Comparison of ENCODE assay signal across 10 cellular contexts in the genomic region with DNA sequence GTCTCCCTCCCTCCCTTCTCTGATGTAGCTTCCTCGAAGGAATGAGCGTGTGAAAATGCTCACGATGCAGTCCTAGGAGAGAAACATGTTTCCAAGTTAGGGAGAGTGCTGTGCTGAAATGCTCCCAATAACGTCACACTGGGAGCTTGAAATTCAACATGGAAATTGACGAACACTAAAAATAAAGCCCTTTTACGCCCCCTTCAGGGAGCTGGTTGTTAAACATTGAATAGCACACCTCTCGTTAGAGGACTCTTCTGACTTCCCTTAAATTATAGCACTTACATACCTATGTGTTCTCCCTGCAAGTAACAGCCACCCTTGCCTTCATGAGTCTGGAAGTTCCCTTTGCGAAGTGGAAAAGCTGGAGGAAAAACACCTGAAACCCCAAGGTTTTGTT.
DNase-seq lines count a peak whose midpoint lies in the region; ATAC-seq, FAIRE-seq and TF ChIP-seq lines count a peak whose summit lies in the region.
"Had no signal": no experiment of that assay in that cellular context is flagged by ENCODE, and none has a peak within 500 bp of the region (broad histone marks: within the 10 kb centered on the region; RNA-seq: fewer than 3 reads in every experiment).

No MANE protein-coding gene starts in this region.

- no peak overlapping the region for H3K4me3 ChIP-seq in PC-3 (ENCODE audit: low read length)
- H3K4me3 ChIP-seq in body of pancreas: no peak overlapping the region
- H3K4me3 ChIP-seq: right atrium auricular region had no signal

- H3K4me2 ChIP-seq in PC-3 (ENCODE audit: low read length): no peak overlapping the region

- no peaks in the 10 kb centered on the region for H4K20me1 ChIP-seq in PC-3 (ENCODE audit: low read length)

- H2AFZ ChIP-seq in PC-3 (ENCODE audit: low read length): no peak overlapping the region

- intact Hi-C loops in PC-3 (cut with micrococcal nuclease): no loop called here
- intact Hi-C loops in body of pancreas (cut with DNase I): no loop called here

- no peak for FAIRE-seq in D721Med (lab: Jason Lieb, UNC)

- no TSS peak for BruUV-seq in PC-3 (replicated peaks; lab: Mats Ljungman, UMichigan)

- CTCF ChIA-PET in PC-3 (lab: Charles Lee): no interaction called here

- DNase-seq in D721Med (ENCODE audit: insufficient read length, low spot score): no peak
- DNase-seq in H4 (ENCODE audit: low spot score): peak; percentile 15
- DNase-seq in PC-3: peak; percentile 32
- no peak for DNase-seq in foreskin keratinocyte
- DNase-seq in body of pancreas: no peak
- DNase-seq in effector CD8-positive, alpha-beta T cell (lab: John Stamatoyannopoulos, UW): no peak
- DNase-seq: activated CD4-positive, alpha-beta T cell treated with anti-CD3 and anti-CD28 coated beads for 4 hours had no signal

- H3K27me3 ChIP-seq in PC-3 (ENCODE audit: low read length): peaks cover 89% of the 10 kb centered on the region
- H3K27me3 ChIP-seq in foreskin keratinocyte: peaks cover 5% of the 10 kb centered on the region
- H3K27me3 ChIP-seq in body of pancreas: no peaks in the 10 kb centered on the region
- H3K27me3 ChIP-seq: right atrium auricular region had no signal

- H3K9me3 ChIP-seq in PC-3 (ENCODE audit: low read length): no peaks in the 10 kb centered on the region
- no peaks in the 10 kb centered on the region for H3K9me3 ChIP-seq in body of pancreas

- no peak for TF ChIP-seq POLR2A in body of pancreas (IDR thresholded peaks at IDR 0.05)

- no peaks in the 10 kb centered on the region for H3K9me2 ChIP-seq in PC-3 (replicated peaks; ENCODE audit: low read length)

- POLR2A ChIA-PET in PC-3 (lab: Charles Lee; ENCODE audit: unreplicated experiment): no interaction called here

- no peaks in the 10 kb centered on the region for H3K36me3 ChIP-seq in PC-3 (ENCODE audit: low read depth, low read length)
- no peaks in the 10 kb centered on the region for H3K36me3 ChIP-seq in body of pancreas (replicated peaks in 1 of 2; ENCODE audit: insufficient read depth in 1 of 2, low read depth in 2 of 2)
- H3K36me3 ChIP-seq: right atrium auricular region had no signal

- ATAC-seq in PC-3 (no peak), foreskin keratinocyte (no peak), body of pancreas (no peak), HG02884 (IDR thresholded peaks at IDR 0.05; ENCODE audit: unreplicated experiment) (no peak)

- H3K4me1 ChIP-seq in PC-3 (ENCODE audit: insufficient read depth, low read length): no peaks in the 10 kb centered on the region
- H3K4me1 ChIP-seq in foreskin keratinocyte: no peaks in the 10 kb centered on the region
- no peaks in the 10 kb centered on the region for H3K4me1 ChIP-seq in body of pancreas
- H3K4me1 ChIP-seq: right atrium auricular region had no signal

- WGBS in body of pancreas, 2 donors: 38 to 46% methylated on average over 8 of the region's 8 CpGs

- H3K79me2 ChIP-seq in PC-3 (ENCODE audit: low read length): no peaks in the 10 kb centered on the region

- no peak overlapping the region for H3K9ac ChIP-seq in PC-3 (ENCODE audit: low read length)

- peak; percentile 24 for TF ChIP-seq CTCF in D721Med (IDR thresholded peaks at IDR 0.05; ENCODE audit: insufficient read depth, missing control alignments)
- peak; percentile 54 for TF ChIP-seq CTCF in PC-3 (conservative IDR thresholded peaks at IDR 0.05; ENCODE audit: low read depth, low read length)
- peak; percentile 30 for TF ChIP-seq CTCF in foreskin keratinocyte (conservative IDR thresholded peaks at IDR 0.05)
- TF ChIP-seq CTCF in body of pancreas (IDR thresholded peaks at IDR 0.05): no peak

- H3K27ac ChIP-seq in PC-3 (ENCODE audit: low read length): no peak overlapping the region
- H3K27ac ChIP-seq in foreskin keratinocyte: no peak overlapping the region
- no peak overlapping the region for H3K27ac ChIP-seq in body of pancreas
- H3K27ac ChIP-seq: HL-60, right atrium auricular region had no signal

- no peaks in the 10 kb centered on the region for H3F3A ChIP-seq in PC-3 (ENCODE audit: low read length, unreplicated experiment)

Comparison
In these comparisons a context has a peak if more than half of its experiments do, and no peak if none do; other contexts are left out.
1. DNase-seq: peak in H4 (single experiment) and PC-3 (single experiment); none in D721Med (single experiment), foreskin keratinocyte (0 of 2), body of pancreas (0 of 4) and effector CD8-positive, alpha-beta T cell (single experiment).
2. CTCF ChIP-seq: peak in D721Med (single experiment), PC-3 (single experiment) and foreskin keratinocyte (single experiment); none in body of pancreas (0 of 7).